In genomic region chr11:74524978-74525377, GRCh38 we compare ENCODE assay signal across 22 cellular contexts. TPM values are rescaled to one million over a fixed set of nuclear protein-coding genes. Genes with fewer than 3 reads are reported as not detected.
"Had no signal": no experiment of that assay in that cellular context is flagged by ENCODE, and none has a peak within 500 bp of the region (broad histone marks: within the 10 kb centered on the region; RNA-seq: fewer than 3 reads in every experiment).

No MANE protein-coding gene starts in this region.

- H3K27ac ChIP-seq: HL-60, KMS-11, SJSA1, SK-N-MC had no signal

- H3K9me3 ChIP-seq: SJSA1 had no signal

- H3K4me3 ChIP-seq: SJSA1, SK-N-MC had no signal

- DNase-seq: Kasumi-1, MM.1S, NCI-H1092 treated with DMSO at 0.1 percent for 48 hours, NCI-H1436, NCI-H187, NCI-H2029, NCI-H2081 treated with DMSO at 0.1 percent for 48 hours, NCI-H2171, NCI-H226, NCI-H446, NCI-H510A, NCI-H524 treated with DMSO at 0.1 percent for 48 hours, NCI-H774, Right ventricle myocardium superior, RPMI8226, SIG-M5 had no signal

- H3K36me3 ChIP-seq: SJSA1 had no signal

- H3K9ac ChIP-seq: KMS-11 had no signal

- H3K27me3 ChIP-seq: SJSA1 had no signal

- FAIRE-seq: HTR-8/SVneo, RCC 7860 had no signal

- H3K4me2 ChIP-seq: KMS-11 had no signal

RNA-seq across cellular contexts. Expression of gene KCNE3, which starts 57.6 kb away (rescaled TPM):
- total RNA-seq: SJSA1 had no signal
